Comparison of ENCODE assay signal across 9 cellular contexts in genomic region chr3:177830411-177830849, GRCh38.
A peak's percentile ranks its signal among the peaks of the same experiment; 100 is the strongest.
DNase-seq lines count a peak whose midpoint lies in the region; ATAC-seq and TF ChIP-seq lines count a peak whose summit lies in the region.
"Had no signal": no experiment of that assay in that cellular context is flagged by ENCODE, and none has a peak within 500 bp of the region (broad histone marks: within the 10 kb centered on the region; RNA-seq: fewer than 3 reads in every experiment).

No MANE protein-coding gene starts in this region.

- H3K27ac ChIP-seq in adrenal gland = peak overlapping the region in 1 of 5 donors; percentile 30
- peak overlapping the region; percentile 43 for H3K27ac ChIP-seq in upper lobe of right lung

- intact Hi-C loops in adrenal gland (cut with DNase I) = no loop called here
- intact Hi-C loops in upper lobe of right lung (cut with DNase I) = no loop called here

- DNase-seq in NCI-H748 (lab: John Stamatoyannopoulos, UW; ENCODE audit: unreplicated experiment) (peak; percentile 27), NCI-H748 treated with DMSO at 0.1 percent for 48 hours (lab: John Stamatoyannopoulos, UW) (no peak), adrenal gland (peak in 4 of 7 donors; percentile 37 to 62 (median 39)), left kidney (ENCODE audit: low read depth, low spot score) (peak; percentile 28), upper lobe of right lung (no peak)
- DNase-seq in stimulated activated CD4-positive, alpha-beta T cell treated with anti-CD3 and anti-CD28 coated beads, Interleukin-15, amount 100 ng/mL, for 24 hours = no peak
- DNase-seq: activated CD4-positive, alpha-beta T cell treated with anti-CD3 and anti-CD28 coated beads for 4 hours had no signal

- TF ChIP-seq CTCF in adrenal gland (IDR thresholded peaks at IDR 0.05) (no peak), upper lobe of right lung (IDR thresholded peaks at IDR 0.05) (no peak)

- H3K9me3 ChIP-seq in adrenal gland (replicated peaks in 1 of 3) (no peaks in the 10 kb centered on the region), upper lobe of right lung (no peaks in the 10 kb centered on the region)

- H3K4me1 ChIP-seq in adrenal gland (replicated peaks in 1 of 2) (peaks cover 0 to 37% of the 10 kb centered on the region in 2 donors), upper lobe of right lung (peaks cover 24% of the 10 kb centered on the region)

- no peak for TF ChIP-seq POLR2A in adrenal gland (IDR thresholded peaks at IDR 0.05)

- H3K4me3 ChIP-seq in adrenal gland = no peak overlapping the region
- no peak overlapping the region for H3K4me3 ChIP-seq in upper lobe of right lung

- ATAC-seq in upper lobe of right lung (peak; percentile 68), GM18511 (IDR thresholded peaks at IDR 0.05; ENCODE audit: unreplicated experiment) (no peak), HG03045 (IDR thresholded peaks at IDR 0.05; ENCODE audit: unreplicated experiment) (no peak)

- H3K36me3 ChIP-seq in adrenal gland (replicated peaks in 1 of 2) = no peaks in the 10 kb centered on the region
- H3K36me3 ChIP-seq in upper lobe of right lung = no peaks in the 10 kb centered on the region

- H3K27me3 ChIP-seq in adrenal gland (no peaks in the 10 kb centered on the region), upper lobe of right lung (no peaks in the 10 kb centered on the region)

- whole genome bisulfite sequencing in adrenal gland, 4 donors = 23 to 41% (median 35%) methylated on average over 3 of the region's 3 CpGs

Comparison
In these comparisons a context has a peak if more than half of its experiments do, and no peak if none do; other contexts are left out.
1. DNase-seq: peak in NCI-H748 (single experiment), adrenal gland (4 of 7) and left kidney (single experiment); none in NCI-H748 treated with DMSO at 0.1 percent for 48 hours (single experiment), upper lobe of right lung (single experiment) and stimulated activated CD4-positive, alpha-beta T cell treated with anti-CD3 and anti-CD28 coated beads, Interleukin-15, amount 100 ng/mL, for 24 hours (single experiment).